11 cellular contexts compared by ENCODE assay signal in genomic region chr11:95487391-95487790, GRCh38.
DNase-seq lines count a peak whose midpoint lies in the region; ATAC-seq and TF ChIP-seq lines count a peak whose summit lies in the region.
"Had no signal": no experiment of that assay in that cellular context is flagged by ENCODE, and none has a peak within 500 bp of the region (broad histone marks: within the 10 kb centered on the region; RNA-seq: fewer than 3 reads in every experiment).

No MANE protein-coding gene starts in this region.

- DNase-seq in activated CD4-positive, alpha-beta T cell treated with anti-CD3 and anti-CD28 coated beads, Interleukin-2, amount 50 U/mL, for 48 hours, result peak; percentile 4 to 24
- no peak for DNase-seq in activated CD4-positive, alpha-beta T cell treated with anti-CD3 and anti-CD28 coated beads for 4 hours
- peak; percentile 23 for DNase-seq in kidney epithelial cell (ENCODE audit: low read depth)
- DNase-seq in NCI-H1092 (lab: John Stamatoyannopoulos, UW), result no peak
- no peak for DNase-seq in UCSD-AML1 (lab: John Stamatoyannopoulos, UW; ENCODE audit: unreplicated experiment)
- DNase-seq in NOMO-1 (lab: John Stamatoyannopoulos, UW; ENCODE audit: unreplicated experiment in 2 of 2), result no peak
- DNase-seq: NCI-H510A treated with DMSO at 0.1 percent for 48 hours had no signal

- H3K36me3 ChIP-seq in kidney epithelial cell (ENCODE audit: control insufficient read depth, insufficient read depth, low read length), result no peaks in the 10 kb centered on the region
- H3K36me3 ChIP-seq: HAP-1 had no signal

- no peaks in the 10 kb centered on the region for H3K27me3 ChIP-seq in kidney epithelial cell (ENCODE audit: control insufficient read depth, insufficient read depth, low read length)

- no peak for TF ChIP-seq CTCF in kidney epithelial cell (IDR thresholded peaks at IDR 0.05; ENCODE audit: insufficient read depth, low read length, poor library complexity, severe bottlenecking)

- ATAC-seq in GM21390 (IDR thresholded peaks at IDR 0.05; ENCODE audit: unreplicated experiment), result peak; percentile 100
- ATAC-seq in HG03139 (IDR thresholded peaks at IDR 0.05; ENCODE audit: unreplicated experiment), result peak; percentile 100
- ATAC-seq: A549 had no signal

- H3K4me3 ChIP-seq in kidney epithelial cell (ENCODE audit: low read depth, low read length), result no peak overlapping the region
- H3K4me3 ChIP-seq: A549, HAP-1 had no signal

Comparison
In these comparisons a context has a peak if more than half of its experiments do, and no peak if none do; other contexts are left out.
1. DNase-seq: peak in activated CD4-positive, alpha-beta T cell treated with anti-CD3 and anti-CD28 coated beads, Interleukin-2, amount 50 U/mL, for 48 hours (2 of 2) and kidney epithelial cell (single experiment); none in activated CD4-positive, alpha-beta T cell treated with anti-CD3 and anti-CD28 coated beads for 4 hours (0 of 2), NCI-H1092 (single experiment), UCSD-AML1 (single experiment) and NOMO-1 (0 of 2).